In genomic region chr3:20552605-20553275, GRCh38 we compare ENCODE assay signal across 24 cellular contexts.
"Had no signal": no experiment of that assay in that cellular context is flagged by ENCODE, and none has a peak within 500 bp of the region (broad histone marks: within the 10 kb centered on the region; RNA-seq: fewer than 3 reads in every experiment).

No MANE protein-coding gene starts in this region.

- ATAC-seq: foreskin keratinocyte, left lobe of liver, mucosa of descending colon, T-helper 17 cell had no signal

- H3K36me3 ChIP-seq: lower lobe of right lung, right lobe of liver, thyroid gland had no signal

- FAIRE-seq: keratinocyte, small intestine had no signal

- DNase-seq: activated CD4-positive, alpha-beta T cell treated with anti-CD3 and anti-CD28 coated beads for 4 hours; activated CD4-positive, alpha-beta T cell treated with anti-CD3 and anti-CD28 coated beads, Interleukin-2, amount 50 U/mL, for 48 hours; activated CD4-positive, CD25-positive, alpha-beta regulatory T cell; activated CD8-positive, alpha-beta memory T cell treated with anti-CD3 and anti-CD28 coated beads, Interleukin-2, amount 50 U/mL, for 48 hours; activated effector memory CD4-positive, alpha-beta T cell treated with anti-CD3 and anti-CD28 coated beads, Interleukin-2, amount 50 U/mL, for 16 hours; activated naive CD4-positive, alpha-beta T cell treated with anti-CD3 and anti-CD28 coated beads, Interleukin-2, amount 10 ng/mL, durations not matched to agents 7 days and 5 days; activated T-cell treated with anti-CD3 and anti-CD28 coated beads, Interleukin-2, amount 50 U/mL, for 48 hours; amygdala; cerebellar nuclear complex; cortex of kidney; foreskin keratinocyte; lower lobe of right lung; mesendoderm; mucosa of descending colon; nephron progenitor cell; nucleus accumbens; small intestine; stimulated activated naive CD4-positive, alpha-beta T cell; T-helper 17 cell; thyroid gland had no signal

- H3K9me3 ChIP-seq: lower lobe of right lung, right lobe of liver, thyroid gland had no signal

- H3K4me1 ChIP-seq: foreskin keratinocyte, lower lobe of right lung, right lobe of liver, thyroid gland had no signal

- H3K27me3 ChIP-seq: foreskin keratinocyte, right lobe of liver, thyroid gland had no signal

- H3K27ac ChIP-seq: epithelial cell of prostate, foreskin keratinocyte, lower lobe of right lung, right lobe of liver, thyroid gland had no signal

- H3K4me3 ChIP-seq: lower lobe of right lung, mucosa of descending colon, right lobe of liver, thyroid gland had no signal
